In the genomic region with DNA sequence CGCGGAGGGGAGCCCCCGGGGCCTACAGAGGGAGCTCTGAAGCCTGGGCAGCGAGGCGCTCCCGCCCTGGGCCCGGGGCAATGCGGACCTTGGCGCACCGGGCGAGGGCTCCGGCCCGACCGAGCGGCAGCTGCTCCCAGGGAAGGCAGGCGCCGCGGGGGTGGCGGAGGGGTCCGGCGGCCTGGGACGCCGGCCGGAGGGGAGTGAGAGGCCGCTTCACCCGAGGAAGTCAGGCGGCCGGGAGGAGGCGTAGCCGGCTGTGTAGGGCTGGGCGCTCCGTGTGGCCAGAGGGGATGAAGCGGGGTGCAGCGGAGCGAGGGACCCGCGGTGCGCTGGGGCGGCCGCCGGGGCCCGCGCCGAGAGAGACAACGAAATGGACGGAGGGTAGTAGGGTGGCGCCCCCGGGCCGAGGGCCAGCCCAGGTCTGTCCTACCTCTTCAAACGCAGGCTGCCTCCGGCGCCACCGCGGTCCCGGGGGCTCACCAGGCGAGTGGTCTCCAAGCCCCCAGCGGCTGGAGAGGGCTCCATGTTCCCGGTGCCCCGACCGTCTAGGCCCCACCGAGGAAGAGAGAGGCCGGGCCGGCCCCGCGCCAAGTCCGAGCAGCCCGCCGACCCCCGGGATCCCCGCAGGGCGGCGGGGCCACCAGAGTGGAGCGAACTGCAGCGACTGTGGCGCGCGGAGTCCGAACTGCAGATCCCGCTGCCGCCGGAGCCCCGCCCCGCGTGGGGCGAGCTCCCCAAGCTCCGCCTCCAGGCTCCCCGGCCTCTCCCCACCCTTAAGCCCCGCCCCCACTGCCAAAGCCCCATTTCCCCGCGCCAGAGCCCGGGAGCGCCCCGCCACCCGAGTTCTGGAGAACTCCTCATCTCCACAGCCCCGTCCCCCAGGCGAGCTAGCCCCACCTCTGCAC, we compare ENCODE assay signal across 1 cellular context.
TF ChIP-seq lines count a peak whose summit lies in the region.

A gene with protein sequence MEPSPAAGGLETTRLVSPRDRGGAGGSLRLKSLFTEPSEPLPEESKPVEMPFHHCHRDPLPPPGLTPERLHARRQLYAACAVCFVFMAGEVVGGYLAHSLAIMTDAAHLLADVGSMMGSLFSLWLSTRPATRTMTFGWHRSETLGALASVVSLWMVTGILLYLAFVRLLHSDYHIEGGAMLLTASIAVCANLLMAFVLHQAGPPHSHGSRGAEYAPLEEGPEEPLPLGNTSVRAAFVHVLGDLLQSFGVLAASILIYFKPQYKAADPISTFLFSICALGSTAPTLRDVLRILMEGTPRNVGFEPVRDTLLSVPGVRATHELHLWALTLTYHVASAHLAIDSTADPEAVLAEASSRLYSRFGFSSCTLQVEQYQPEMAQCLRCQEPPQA (minus strand): TSS at position 669 of the 908 bp plus-strand sequence. CDS start 141 bp downstream, at position 528.

TF ChIP-seq in HepG2, 621 proteins besides CTCF, POLR2A, EP300 and RAD21 (continued from another document and continues in another):
- TF ChIP-seq TFDP1 (CRISPR knock-in tag; IDR thresholded peaks at IDR 0.05; ENCODE audit: borderline replicate concordance) (no peak), ZNF598 (CRISPR knock-in tag; IDR thresholded peaks at IDR 0.05; ENCODE audit: borderline replicate concordance) (no peak), NPAS2 (CRISPR knock-in tag; IDR thresholded peaks at IDR 0.05; ENCODE audit: borderline replicate concordance) (no peak), KLF11 (CRISPR knock-in tag; IDR thresholded peaks at IDR 0.05) (no peak), RCOR2 (CRISPR knock-in tag; IDR thresholded peaks at IDR 0.05) (no peak), NR2F2 (IDR thresholded peaks at IDR 0.05; ENCODE audit: borderline replicate concordance, low read depth) (no peak), CEBPG (CRISPR knock-in tag; IDR thresholded peaks at IDR 0.05) (no peak), ELF1 (CRISPR knock-in tag; IDR thresholded peaks at IDR 0.05) (no peak), ZFP36 (IDR thresholded peaks at IDR 0.05; ENCODE audit: borderline replicate concordance, low read depth, low read length, partially characterized antibody) (peak; percentile 18), KIAA2018 (CRISPR knock-in tag; IDR thresholded peaks at IDR 0.05; ENCODE audit: borderline replicate concordance) (no peak), CEBPZ (IDR thresholded peaks at IDR 0.05; ENCODE audit: low read length) (no peak), ZNF816 (CRISPR knock-in tag; IDR thresholded peaks at IDR 0.05; ENCODE audit: borderline replicate concordance) (0 out of 2 replicates have a peak, but pooled peaks have one; percentile 39), NFE2L2 (IDR thresholded peaks at IDR 0.05; ENCODE audit: low read length) (no peak), ZBTB37 (CRISPR knock-in tag; IDR thresholded peaks at IDR 0.05) (no peak), ZNF253 (CRISPR knock-in tag; IDR thresholded peaks at IDR 0.05; ENCODE audit: borderline replicate concordance) (0 out of 2 replicates have a peak, but pooled peaks have one; percentile 33), FOXA3 (CRISPR knock-in tag; IDR thresholded peaks at IDR 0.05) (no peak), BHLHE40 (IDR thresholded peaks at IDR 0.05; ENCODE audit: low read length) (no peak), FOXP4 (CRISPR knock-in tag; IDR thresholded peaks at IDR 0.05) (no peak), PRMT3 (CRISPR knock-in tag; IDR thresholded peaks at IDR 0.05; ENCODE audit: borderline replicate concordance, low read depth) (no peak), ZNF432 (CRISPR knock-in tag; IDR thresholded peaks at IDR 0.05; ENCODE audit: borderline replicate concordance) (no peak), GZF1 (CRISPR knock-in tag; IDR thresholded peaks at IDR 0.05) (no peak), ZBTB38 (CRISPR knock-in tag; IDR thresholded peaks at IDR 0.05) (no peak), MXD3 (CRISPR knock-in tag; IDR thresholded peaks at IDR 0.05) (no peak), ZEB1 (IDR thresholded peaks at IDR 0.05; ENCODE audit: insufficient replicate concordance, low read depth) (no peak), FOXC1 (CRISPR knock-in tag; IDR thresholded peaks at IDR 0.05; ENCODE audit: borderline replicate concordance) (no peak), ZNF34 (CRISPR knock-in tag; IDR thresholded peaks at IDR 0.05; ENCODE audit: borderline replicate concordance) (no peak)
- TF ChIP-seq, protein P1, sequence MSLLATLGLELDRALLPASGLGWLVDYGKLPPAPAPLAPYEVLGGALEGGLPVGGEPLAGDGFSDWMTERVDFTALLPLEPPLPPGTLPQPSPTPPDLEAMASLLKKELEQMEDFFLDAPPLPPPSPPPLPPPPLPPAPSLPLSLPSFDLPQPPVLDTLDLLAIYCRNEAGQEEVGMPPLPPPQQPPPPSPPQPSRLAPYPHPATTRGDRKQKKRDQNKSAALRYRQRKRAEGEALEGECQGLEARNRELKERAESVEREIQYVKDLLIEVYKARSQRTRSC (CRISPR knock-in tag; IDR thresholded peaks at IDR 0.05; ENCODE audit: low read depth) = no peak
- TF ChIP-seq, protein P2, sequence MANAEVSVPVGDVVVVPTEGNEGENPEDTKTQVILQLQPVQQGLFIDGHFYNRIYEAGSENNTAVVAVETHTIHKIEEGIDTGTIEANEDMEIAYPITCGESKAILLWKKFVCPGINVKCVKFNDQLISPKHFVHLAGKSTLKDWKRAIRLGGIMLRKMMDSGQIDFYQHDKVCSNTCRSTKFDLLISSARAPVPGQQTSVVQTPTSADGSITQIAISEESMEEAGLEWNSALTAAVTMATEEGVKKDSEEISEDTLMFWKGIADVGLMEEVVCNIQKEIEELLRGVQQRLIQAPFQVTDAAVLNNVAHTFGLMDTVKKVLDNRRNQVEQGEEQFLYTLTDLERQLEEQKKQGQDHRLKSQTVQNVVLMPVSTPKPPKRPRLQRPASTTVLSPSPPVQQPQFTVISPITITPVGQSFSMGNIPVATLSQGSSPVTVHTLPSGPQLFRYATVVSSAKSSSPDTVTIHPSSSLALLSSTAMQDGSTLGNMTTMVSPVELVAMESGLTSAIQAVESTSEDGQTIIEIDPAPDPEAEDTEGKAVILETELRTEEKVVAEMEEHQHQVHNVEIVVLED (CRISPR knock-in tag; IDR thresholded peaks at IDR 0.05; ENCODE audit: borderline replicate concordance) = no peak
- TF ChIP-seq, protein P3, sequence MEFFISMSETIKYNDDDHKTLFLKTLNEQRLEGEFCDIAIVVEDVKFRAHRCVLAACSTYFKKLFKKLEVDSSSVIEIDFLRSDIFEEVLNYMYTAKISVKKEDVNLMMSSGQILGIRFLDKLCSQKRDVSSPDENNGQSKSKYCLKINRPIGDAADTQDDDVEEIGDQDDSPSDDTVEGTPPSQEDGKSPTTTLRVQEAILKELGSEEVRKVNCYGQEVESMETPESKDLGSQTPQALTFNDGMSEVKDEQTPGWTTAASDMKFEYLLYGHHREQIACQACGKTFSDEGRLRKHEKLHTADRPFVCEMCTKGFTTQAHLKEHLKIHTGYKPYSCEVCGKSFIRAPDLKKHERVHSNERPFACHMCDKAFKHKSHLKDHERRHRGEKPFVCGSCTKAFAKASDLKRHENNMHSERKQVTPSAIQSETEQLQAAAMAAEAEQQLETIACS (CRISPR knock-in tag; IDR thresholded peaks at IDR 0.05) = no peak
